30 cellular contexts compared by ENCODE assay signal in the genomic region with DNA sequence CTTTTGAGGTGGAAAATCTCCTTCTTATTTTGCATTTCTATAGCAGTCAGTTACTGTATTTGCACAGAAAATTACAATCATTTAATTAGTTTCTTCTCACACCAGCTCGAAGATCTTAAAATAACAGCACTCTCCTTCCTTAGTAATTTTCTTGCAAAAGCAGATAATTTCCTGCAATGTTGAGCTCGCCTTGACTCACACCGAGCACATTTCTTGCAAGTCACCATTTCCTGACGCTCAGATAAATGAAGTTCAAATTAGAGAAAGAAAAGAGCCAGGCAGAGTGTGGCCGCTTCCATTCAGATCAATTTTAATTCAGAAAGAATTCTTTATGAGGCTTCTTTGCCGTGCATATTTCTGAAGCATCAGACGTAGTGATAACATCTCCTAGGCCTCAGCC. TPM values are rescaled to one million over a fixed set of nuclear protein-coding genes. Genes with fewer than 3 reads are reported as not detected.
A peak's percentile ranks its signal among the peaks of the same experiment; 100 is the strongest.
DNase-seq lines count a peak whose midpoint lies in the region; ATAC-seq, FAIRE-seq and TF ChIP-seq lines count a peak whose summit lies in the region.
"Had no signal": no experiment of that assay in that cellular context is flagged by ENCODE, and none has a peak within 500 bp of the region (broad histone marks: within the 10 kb centered on the region; RNA-seq: fewer than 3 reads in every experiment).

No MANE protein-coding gene starts in this region.

- H3K4me3 ChIP-seq in SK-N-SH (ENCODE audit: low read depth in 2 of 2, low read length in 1 of 2): no peak overlapping the region
- H3K4me3 ChIP-seq in fibroblast of mammary gland (ENCODE audit: control insufficient read depth, low read depth, low read length): no peak overlapping the region
- H3K4me3 ChIP-seq in vagina: no peak overlapping the region
- H3K4me3 ChIP-seq: coronary artery, psoas muscle, skin epidermis, upper lobe of right lung had no signal

- H3K27ac Mint-ChIP-seq in WTC11 (peak overlapping the region; percentile 95), immature natural killer cell (no peak overlapping the region)
- H3K27ac Mint-ChIP-seq: activated CD8-positive, alpha-beta T cell treated with anti-CD3 and anti-CD28 coated beads, Interleukin-2, amount 10 ng/mL, durations not matched to agents 7 days and 5 days; activated naive CD8-positive, alpha-beta T cell treated with anti-CD3 and anti-CD28 coated beads, Interleukin-2, amount 10 ng/mL, durations not matched to agents 7 days and 5 days; CD8-positive, alpha-beta memory T cell had no signal

- H3K4me2 ChIP-seq in SK-N-SH: peak overlapping the region; percentile 8; the same call in 1 of the 2 replicates

- no peak for DNase-seq in SK-N-SH
- DNase-seq in WTC11 (ENCODE audit: low spot score): no peak
- peak; percentile 33 for DNase-seq in fibroblast of mammary gland (ENCODE audit: low read depth)
- DNase-seq in vagina (ENCODE audit: extremely low spot score in 2 of 2): no peak
- DNase-seq in immature natural killer cell: no peak
- DNase-seq in D721Med (ENCODE audit: insufficient read length, low spot score): no peak
- DNase-seq: activated CD4-positive, CD25-positive, alpha-beta regulatory T cell treated with anti-CD3 and anti-CD28 coated beads, Interleukin-2, amount 50 U/mL, for 72 hours; activated CD8-positive, alpha-beta T cell treated with anti-CD3 and anti-CD28 coated beads, Interleukin-2, amount 10 ng/mL, durations not matched to agents 7 days and 5 days; activated naive CD8-positive, alpha-beta T cell treated with anti-CD3 and anti-CD28 coated beads, Interleukin-2, amount 10 ng/mL, durations not matched to agents 7 days and 5 days; activated T-cell treated with anti-CD3 and anti-CD28 coated beads for 4 hours; CD8-positive, alpha-beta memory T cell; GDM1; glutamatergic neuron; NCI-H187 treated with DMSO at 0.1 percent for 48 hours; NCI-H2227 treated with DMSO at 0.1 percent for 48 hours; NCI-H748 treated with DMSO at 0.1 percent for 48 hours; OCI-M1; psoas muscle; stimulated activated CD4-positive, alpha-beta T cell treated with anti-CD3 and anti-CD28 coated beads, Interleukin-2, amount 100 ng/mL, for 24 hours; substantia nigra; SW 1271; T1000 had no signal

- no peaks in the 10 kb centered on the region for H3K9me2 ChIP-seq in SK-N-SH

- peaks cover 63% of the 10 kb centered on the region for H3K4me1 Mint-ChIP-seq in WTC11
- H3K4me1 Mint-ChIP-seq in immature natural killer cell: no peaks in the 10 kb centered on the region
- H3K4me1 Mint-ChIP-seq: activated naive CD8-positive, alpha-beta T cell treated with anti-CD3 and anti-CD28 coated beads, Interleukin-2, amount 10 ng/mL, durations not matched to agents 7 days and 5 days; CD8-positive, alpha-beta memory T cell had no signal

- H3K27me3 ChIP-seq in SK-N-SH (ENCODE audit: insufficient read depth): no peaks in the 10 kb centered on the region
- no peaks in the 10 kb centered on the region for H3K27me3 ChIP-seq in vagina
- H3K27me3 ChIP-seq: upper lobe of right lung had no signal

- no peak for ATAC-seq in SK-N-SH treated with all-trans-retinoic acid at 6 μM for 48 hours
- ATAC-seq in WTC11: no peak
- ATAC-seq in HG02642 (IDR thresholded peaks at IDR 0.05; ENCODE audit: poor library complexity, unreplicated experiment): no peak
- ATAC-seq: activated CD8-positive, alpha-beta T cell treated with anti-CD3 and anti-CD28 coated beads, Interleukin-2, amount 10 ng/mL, durations not matched to agents 7 days and 5 days; left colon; upper lobe of right lung had no signal

- H3K79me2 ChIP-seq in SK-N-SH (ENCODE audit: insufficient read depth): no peaks in the 10 kb centered on the region

- WGBS in SK-N-SH (ENCODE audit: low lambda C conversion rate): 31% methylated on average over 7 of the region's 7 CpGs

- H3F3A ChIP-seq in SK-N-SH (replicated peaks; ENCODE audit: insufficient read depth): peaks cover 28% of the 10 kb centered on the region

- H3K4me1 ChIP-seq in SK-N-SH (ENCODE audit: control insufficient read depth in 1 of 2, insufficient read depth in 2 of 2, low read depth in 1 of 2, low read length in 1 of 2) (peaks cover 16 to 28% of the 10 kb centered on the region in 2 experiments; a peak in 2 of 4 replicates), vagina (peaks cover 42% of the 10 kb centered on the region)

- no peak overlapping the region; the same call in 1 of the 2 replicates for H2AFZ ChIP-seq in SK-N-SH (ENCODE audit: low read depth)

- no peak for TF ChIP-seq POLR2A in vagina (IDR thresholded peaks at IDR 0.05)

- H3K36me3 Mint-ChIP-seq in WTC11 (no peaks in the 10 kb centered on the region), immature natural killer cell (no peaks in the 10 kb centered on the region)
- H3K36me3 Mint-ChIP-seq: activated naive CD8-positive, alpha-beta T cell treated with anti-CD3 and anti-CD28 coated beads, Interleukin-2, amount 10 ng/mL, durations not matched to agents 7 days and 5 days; CD8-positive, alpha-beta memory T cell had no signal

- TF ChIP-seq CTCF in SK-N-SH (IDR thresholded peaks at IDR 0.05) (no peak), WTC11 (IDR thresholded peaks at IDR 0.05) (no peak), fibroblast of mammary gland (conservative IDR thresholded peaks at IDR 0.05; ENCODE audit: control insufficient read depth, insufficient read depth, low read depth, low read length) (no peak), vagina (IDR thresholded peaks at IDR 0.05) (no peak), D721Med (IDR thresholded peaks at IDR 0.05; ENCODE audit: insufficient read depth, missing control alignments) (no peak)

- no peak overlapping the region; a peak in 1 of 4 replicates for H3K27ac ChIP-seq in SK-N-SH (ENCODE audit: low read depth in 2 of 2, low read length in 1 of 2)
- H3K27ac ChIP-seq in vagina: peak overlapping the region; percentile 72
- H3K27ac ChIP-seq: 22Rv1, coronary artery, psoas muscle, upper lobe of right lung had no signal

- FAIRE-seq in D721Med (lab: Jason Lieb, UNC): no peak
- FAIRE-seq: H1 had no signal

- peak in 1 of 2 experiments; percentile 8; a peak in 1 of 4 replicates for TF ChIP-seq EP300 in SK-N-SH (IDR thresholded peaks at IDR 0.05; ENCODE audit: borderline replicate concordance in 1 of 2, low read depth in 1 of 2, low read length in 1 of 2)

- intact Hi-C loops in vagina (cut with DNase I): no loop called here

- H3K27me3 Mint-ChIP-seq in WTC11 (ENCODE audit: low read depth): peaks cover 3% of the 10 kb centered on the region; the same call in 1 of the 2 replicates
- H3K27me3 Mint-ChIP-seq in immature natural killer cell (ENCODE audit: low read depth in 3 of 3): peaks cover 0 to 12% (median 2%) of the 10 kb centered on the region in 3 donors

- no peaks in the 10 kb centered on the region for H4K20me1 ChIP-seq in SK-N-SH (ENCODE audit: insufficient read depth)

- H3K36me3 ChIP-seq in SK-N-SH (replicated peaks in 1 of 2; ENCODE audit: control insufficient read depth in 1 of 2, insufficient read depth in 2 of 2, low read length in 1 of 2) (no peaks in the 10 kb centered on the region), vagina (no peaks in the 10 kb centered on the region)
- H3K36me3 ChIP-seq: upper lobe of right lung had no signal

- no peak for TF ChIP-seq RAD21 in SK-N-SH (IDR thresholded peaks at IDR 0.05; ENCODE audit: low read length)

- POLR2A ChIA-PET in SK-N-SH (lab: Yijun Ruan, JAX) (no interaction called here), WTC11 (lab: Charles Lee) (no interaction called here)

- CTCF ChIA-PET in SK-N-SH (lab: Yijun Ruan, JAX): interaction anchor here (0.9 to 16.0 kb wide), 6 partner anchors 8 to 602 kb away, joined by 3 to 301 read pairs (median 5); a partner anchor contains a TSS
- CTCF ChIA-PET in WTC11 (lab: Charles Lee): interaction anchor here (1.1 to 3.4 kb wide), 9 partner anchors 8 to 449 kb away, joined by 3 to 24 read pairs (median 5); a partner anchor contains a TSS

- H3K9ac ChIP-seq in SK-N-SH: no peak overlapping the region

- H3K9me3 ChIP-seq in SK-N-SH (no peaks in the 10 kb centered on the region), vagina (no peaks in the 10 kb centered on the region)
- H3K9me3 ChIP-seq: psoas muscle, upper lobe of right lung had no signal

- H3K9me3 Mint-ChIP-seq in WTC11: 0 out of 2 replicates have a peak, but pooled peaks cover 5% of the 10 kb centered on the region
- H3K9me3 Mint-ChIP-seq in immature natural killer cell: no peaks in the 10 kb centered on the region
- H3K9me3 Mint-ChIP-seq: activated naive CD8-positive, alpha-beta T cell treated with anti-CD3 and anti-CD28 coated beads, Interleukin-2, amount 10 ng/mL, durations not matched to agents 7 days and 5 days; CD8-positive, alpha-beta memory T cell had no signal

- H3K4me3 Mint-ChIP-seq in WTC11: no peak overlapping the region
- no peak overlapping the region for H3K4me3 Mint-ChIP-seq in immature natural killer cell
- H3K4me3 Mint-ChIP-seq: activated CD8-positive, alpha-beta T cell treated with anti-CD3 and anti-CD28 coated beads, Interleukin-2, amount 10 ng/mL, durations not matched to agents 7 days and 5 days; activated naive CD8-positive, alpha-beta T cell treated with anti-CD3 and anti-CD28 coated beads, Interleukin-2, amount 10 ng/mL, durations not matched to agents 7 days and 5 days; CD8-positive, alpha-beta memory T cell had no signal

TF ChIP-seq in SK-N-SH, 30 proteins besides CTCF, POLR2A, EP300 and RAD21 (continues in another document):
- no peak for TF ChIP-seq POLR2AphosphoS5 (IDR thresholded peaks at IDR 0.05; ENCODE audit: low read depth, low read length)
- TF ChIP-seq JUND (IDR thresholded peaks at IDR 0.05): no peak

TF ChIP-seq in SK-N-SH treated with all-trans-retinoic acid at 6 μM for 48 hours, 23 proteins besides CTCF, POLR2A, EP300 and RAD21 (continues in another document):
- TF ChIP-seq ZFP30 (CRISPR knock-in tag; IDR thresholded peaks at IDR 0.05): no peak
- TF ChIP-seq OSR1 (CRISPR knock-in tag; IDR thresholded peaks at IDR 0.05): no peak
- TF ChIP-seq RARB (CRISPR knock-in tag; IDR thresholded peaks at IDR 0.05): no peak
- TF ChIP-seq ISL1 (CRISPR knock-in tag; IDR thresholded peaks at IDR 0.05): no peak
- TF ChIP-seq ZNF8 (CRISPR knock-in tag; IDR thresholded peaks at IDR 0.05): no peak

TF ChIP-seq in WTC11, 78 proteins besides CTCF, POLR2A, EP300 and RAD21:
- TF ChIP-seq ETV6 (CRISPR knock-in tag; IDR thresholded peaks at IDR 0.05): no peak
- TF ChIP-seq NFYB (CRISPR knock-in tag; conservative IDR thresholded peaks at IDR 0.05; ENCODE audit: low read depth): no peak
- TF ChIP-seq HMGA2 (CRISPR knock-in tag; IDR thresholded peaks at IDR 0.05): no peak
- no peak for TF ChIP-seq FOXP1 (CRISPR knock-in tag; IDR thresholded peaks at IDR 0.05; ENCODE audit: borderline replicate concordance)
- TF ChIP-seq NR1H2 (CRISPR knock-in tag; IDR thresholded peaks at IDR 0.05): no peak
- TF ChIP-seq KAT7 (CRISPR knock-in tag; IDR thresholded peaks at IDR 0.05; ENCODE audit: borderline replicate concordance): no peak
TF ChIP-seq in WTC11: peak in this region for 0.

RNA-seq across cellular contexts. Expression of a gene that starts 10.1 kb away (rescaled TPM):
- polyA plus RNA-seq in SK-N-SH (2012; rRNA removed) (0.99 and 1.6 TPM in 2 replicates), immature natural killer cell (under 1 TPM in 2 of 3 donors, not detected in 1; 0.04 to 0.16 TPM)
- polyA plus RNA-seq in SK-N-SH (2012; cell fraction: cytosol; rRNA removed): 0.58 and 0.79 TPM in 2 replicates
- polyA plus RNA-seq in SK-N-SH (2012; cell fraction: nucleus; rRNA removed): 2.2 and 2.5 TPM in 2 replicates
- total RNA-seq in WTC11 (2021) (5.5 to 9.1 TPM (median 6.6 TPM) in 3 replicates), vagina (5.4 TPM)
- total RNA-seq: activated CD8-positive, alpha-beta T cell treated with anti-CD3 and anti-CD28 coated beads, Interleukin-2, amount 10 ng/mL, durations not matched to agents 7 days and 5 days; activated naive CD8-positive, alpha-beta T cell treated with anti-CD3 and anti-CD28 coated beads, Interleukin-2, amount 10 ng/mL, durations not matched to agents 7 days and 5 days; CD8-positive, alpha-beta memory T cell had no signal
- polyA plus RNA-seq: CD8-positive, alpha-beta memory T cell had no signal
